Comparison of ENCODE assay signal across 14 cellular contexts in genomic region chr21:41246808-41247207, GRCh38.
"Had no signal": no experiment of that assay in that cellular context is flagged by ENCODE, and none has a peak within 500 bp of the region (broad histone marks: within the 10 kb centered on the region; RNA-seq: fewer than 3 reads in every experiment).

No MANE protein-coding gene starts in this region.

- DNase-seq: activated CD4-positive, CD25-positive, alpha-beta regulatory T cell treated with anti-CD3 and anti-CD28 coated beads, Interleukin-2, amount 50 U/mL, for 72 hours; activated naive CD4-positive, alpha-beta T cell treated with anti-CD3 and anti-CD28 coated beads for 36 hours; activated naive CD8-positive, alpha-beta T cell treated with anti-CD3 and anti-CD28 coated beads, Interleukin-2, amount 50 U/mL, for 24 hours; activated T-cell treated with anti-CD3 and anti-CD28 coated beads for 4 hours; caudate nucleus; foreskin melanocyte; left cardiac atrium; lower lobe of right lung; stimulated activated CD4-positive, alpha-beta T cell treated with anti-CD3 and anti-CD28 coated beads, Interleukin-2, amount 100 ng/mL, for 48 hours; stimulated activated naive CD4-positive, alpha-beta T cell treated with Interleukin-2 at 50 U/mL for 16 hours; T-helper 9 cell had no signal

- H3K9me3 ChIP-seq: heart right ventricle, lower lobe of right lung, pancreas had no signal

- H3K27me3 ChIP-seq: heart right ventricle, pancreas had no signal

- H3K4me3 ChIP-seq: heart right ventricle, lower lobe of right lung, pancreas, SK-N-MC had no signal

- H3K27ac ChIP-seq: lower lobe of right lung, SK-N-MC had no signal

- H3K4me1 ChIP-seq: lower lobe of right lung had no signal

- FAIRE-seq: pancreas had no signal
